Comparison of ENCODE assay signal across 8 cellular contexts in genomic region chr19:1324792-1325567, GRCh38. TPM values are rescaled to one million over a fixed set of nuclear protein-coding genes. Genes with fewer than 3 reads are reported as not detected.
DNase-seq lines count a peak whose midpoint lies in the region; ATAC-seq, FAIRE-seq and TF ChIP-seq lines count a peak whose summit lies in the region.

No MANE protein-coding gene starts in this region.

- FAIRE-seq in frontal cortex (lab: Jason Lieb, UNC) (no peak), kidney (lab: Jason Lieb, UNC) (no peak)

- H3K9ac ChIP-seq in parathyroid adenoma (no peak overlapping the region), kidney (ENCODE audit: low read length in 2 of 2) (no peak overlapping the region)

- no peak for ATAC-seq in HG03565 (IDR thresholded peaks at IDR 0.05; ENCODE audit: unreplicated experiment)

- TF ChIP-seq CTCF in parathyroid adenoma (IDR thresholded peaks at IDR 0.05) (no peak), kidney (IDR thresholded peaks at IDR 0.05; ENCODE audit: borderline replicate concordance, extremely low read depth, insufficient read depth) (no peak)

- peak overlapping the region; percentile 81 for H2AFZ ChIP-seq in parathyroid adenoma

- no peak overlapping the region for H3K27ac Mint-ChIP-seq in activated naive CD4-positive, alpha-beta T cell treated with anti-CD3 and anti-CD28 coated beads, Interleukin-2, amount 10 ng/mL, durations not matched to agents 7 days and 5 days

- H3K27me3 ChIP-seq in parathyroid adenoma (ENCODE audit: control insufficient read depth, insufficient read depth, low read length) = no peaks in the 10 kb centered on the region

- peaks cover 64% of the 10 kb centered on the region for H3K27me3 Mint-ChIP-seq in activated naive CD4-positive, alpha-beta T cell treated with anti-CD3 and anti-CD28 coated beads, Interleukin-2, amount 10 ng/mL, durations not matched to agents 7 days and 5 days

- no peaks in the 10 kb centered on the region for H3K4me1 Mint-ChIP-seq in activated naive CD4-positive, alpha-beta T cell treated with anti-CD3 and anti-CD28 coated beads, Interleukin-2, amount 10 ng/mL, durations not matched to agents 7 days and 5 days

- CTCF ChIA-PET in activated naive CD4-positive, alpha-beta T cell treated with anti-CD3 and anti-CD28 coated beads, Interleukin-2, amount 10 ng/mL, durations not matched to agents 7 days and 5 days (lab: Charles Lee) = no interaction called here

- H3K9me3 ChIP-seq in parathyroid adenoma (ENCODE audit: control insufficient read depth, low read length) = no peaks in the 10 kb centered on the region
- H3K9me3 ChIP-seq in kidney (ENCODE audit: control insufficient read depth in 1 of 2, low read length in 2 of 2) = no peaks in the 10 kb centered on the region

- peak overlapping the region; percentile 55 for H3K4me2 ChIP-seq in parathyroid adenoma (ENCODE audit: low read length)

- H3K36me3 ChIP-seq in parathyroid adenoma (ENCODE audit: control insufficient read depth, insufficient read depth, low read length) (no peaks in the 10 kb centered on the region), kidney (ENCODE audit: control insufficient read depth in 1 of 2, insufficient read depth in 2 of 2, low read length in 2 of 2) (no peaks in the 10 kb centered on the region)

- H3K4me3 Mint-ChIP-seq in activated naive CD4-positive, alpha-beta T cell treated with anti-CD3 and anti-CD28 coated beads, Interleukin-2, amount 10 ng/mL, durations not matched to agents 7 days and 5 days = no peak overlapping the region

- no peak overlapping the region for H3K27ac ChIP-seq in parathyroid adenoma
- no peak overlapping the region for H3K27ac ChIP-seq in kidney (ENCODE audit: low read depth in 2 of 2, low read length in 2 of 2)

- H3K4me1 ChIP-seq in parathyroid adenoma = no peaks in the 10 kb centered on the region
- H3K4me1 ChIP-seq in kidney (ENCODE audit: control insufficient read depth in 1 of 2, insufficient read depth in 1 of 2, low read depth in 1 of 2, low read length in 2 of 2) = no peaks in the 10 kb centered on the region

- DNase-seq in DMS 273 (lab: John Stamatoyannopoulos, UW; ENCODE audit: unreplicated experiment) (peak; percentile 89), NCI-H1092 (lab: John Stamatoyannopoulos, UW) (peak; percentile 31), frontal cortex (ENCODE audit: low spot score in 2 of 2) (peak; percentile 76 to 91), kidney (no peak)
- DNase-seq in activated naive CD4-positive, alpha-beta T cell treated with anti-CD3 and anti-CD28 coated beads, Interleukin-2, amount 10 ng/mL, durations not matched to agents 7 days and 5 days = peak; percentile 27
- no peak for DNase-seq in effector CD8-positive, alpha-beta T cell (lab: John Stamatoyannopoulos, UW)

- H3K36me3 Mint-ChIP-seq in activated naive CD4-positive, alpha-beta T cell treated with anti-CD3 and anti-CD28 coated beads, Interleukin-2, amount 10 ng/mL, durations not matched to agents 7 days and 5 days = no peaks in the 10 kb centered on the region

- H3K79me2 ChIP-seq in parathyroid adenoma = no peaks in the 10 kb centered on the region

- H3K4me3 ChIP-seq in parathyroid adenoma (ENCODE audit: low read depth, low read length) (peak overlapping the region; percentile 20), kidney (ENCODE audit: low read length in 2 of 2) (peak overlapping the region in 1 of 2 donors; percentile 3)

- intact Hi-C loops in kidney (cut with DNase I) = no loop called here

- H3K9me3 Mint-ChIP-seq in activated naive CD4-positive, alpha-beta T cell treated with anti-CD3 and anti-CD28 coated beads, Interleukin-2, amount 10 ng/mL, durations not matched to agents 7 days and 5 days = no peaks in the 10 kb centered on the region

RNA-seq across cellular contexts. Expression of gene EFNA2, which starts 39.3 kb away (rescaled TPM):
- total RNA-seq in frontal cortex (13.0 TPM), kidney (not detected)
- not detected for polyA plus RNA-seq in kidney (ENCODE audit: insufficient read depth, low read depth, low replicate concordance)

RNA-seq across cellular contexts. Expression of gene FAM174C, which starts 49.6 kb away (rescaled TPM):
- total RNA-seq in frontal cortex = 8.6 TPM
- 35.3 TPM for total RNA-seq in kidney
- polyA plus RNA-seq in kidney (ENCODE audit: insufficient read depth, low read depth, low replicate concordance) = 94.7 TPM

RNA-seq across cellular contexts. Expression of gene CIRBP, which starts 55.8 kb away (rescaled TPM):
- total RNA-seq in frontal cortex (573 TPM), kidney (533 TPM)
- polyA plus RNA-seq in kidney (ENCODE audit: insufficient read depth, low read depth, low replicate concordance) = 408 TPM

RNA-seq across cellular contexts. Expression of gene NDUFS7, which starts 58.7 kb away (rescaled TPM):
- 27.7 TPM for total RNA-seq in frontal cortex
- total RNA-seq in kidney = 85.5 TPM
- polyA plus RNA-seq in kidney (ENCODE audit: insufficient read depth, low read depth, low replicate concordance) = 265 TPM

Comparison
In these comparisons a context has a peak if more than half of its experiments do, and no peak if none do; other contexts are left out.
1. DNase-seq: peak in DMS 273 (single experiment), NCI-H1092 (single experiment), activated naive CD4-positive, alpha-beta T cell treated with anti-CD3 and anti-CD28 coated beads, Interleukin-2, amount 10 ng/mL, durations not matched to agents 7 days and 5 days (single experiment) and frontal cortex (2 of 2); none in effector CD8-positive, alpha-beta T cell (single experiment) and kidney (single experiment).
2. RNA of gene EFNA2, which starts 39.3 kb away (total RNA-seq): 13.0 TPM in frontal cortex (single experiment); not detected in kidney (single experiment); every median in the first group is over 10 times any median in the second.